Comparison of ENCODE assay signal across 13 cellular contexts in genomic region chr14:94369766-94370523, GRCh38. TPM values are rescaled to one million over a fixed set of nuclear protein-coding genes. Genes with fewer than 3 reads are reported as not detected.
DNase-seq lines count a peak whose midpoint lies in the region; ATAC-seq and TF ChIP-seq lines count a peak whose summit lies in the region.
"Not testable (repeated sequence)": the region's sequence is repeated elsewhere in the genome, so short reads cannot be mapped to it uniquely, and the experiment has no call there.
"Had no signal": no experiment of that assay in that cellular context is flagged by ENCODE, and none has a peak within 500 bp of the region (broad histone marks: within the 10 kb centered on the region; RNA-seq: fewer than 3 reads in every experiment).

No MANE protein-coding gene starts in this region.

- not testable (repeated sequence) for H3K9ac ChIP-seq in endodermal cell (ENCODE audit: extremely low read depth, low read length, poor library complexity, severe bottlenecking)

- H3K4me1 Mint-ChIP-seq in endodermal cell = peaks cover 13% of the 10 kb centered on the region
- H3K4me1 Mint-ChIP-seq in progenitor cell of endocrine pancreas (ENCODE audit: low read depth) = not testable (repeated sequence)

- H3K27me3 Mint-ChIP-seq in endodermal cell (ENCODE audit: insufficient read depth); progenitor cell of endocrine pancreas: not testable (repeated sequence)

- H3K4me3 ChIP-seq in endodermal cell (ENCODE audit: low read length); lower lobe of right lung; suprapubic skin: not testable (repeated sequence)

- H3K36me3 Mint-ChIP-seq in endodermal cell (ENCODE audit: low read depth); progenitor cell of endocrine pancreas (ENCODE audit: insufficient read depth): not testable (repeated sequence)

- H3K27ac ChIP-seq in endodermal cell (ENCODE audit: low read depth, low read length); lower lobe of right lung; suprapubic skin: not testable (repeated sequence)

- ATAC-seq in left lobe of liver, lower lobe of right lung: not testable (repeated sequence)

- not testable (repeated sequence) for TF ChIP-seq CTCF in endodermal cell (conservative IDR thresholded peaks at IDR 0.05); lower lobe of right lung (IDR thresholded peaks at IDR 0.05); progenitor cell of endocrine pancreas (IDR thresholded peaks at IDR 0.05; ENCODE audit: unreplicated experiment); suprapubic skin (IDR thresholded peaks at IDR 0.05)

- H3K9me3 ChIP-seq in endodermal cell (ENCODE audit: control insufficient read depth, low read length); lower lobe of right lung; suprapubic skin: not testable (repeated sequence)

- not testable (repeated sequence) for H3K27me3 ChIP-seq in endodermal cell (ENCODE audit: control insufficient read depth, insufficient read depth, low read length, poor library complexity, severe bottlenecking); lower lobe of right lung (ENCODE audit: low read depth); suprapubic skin

- TF ChIP-seq EP300 in suprapubic skin (IDR thresholded peaks at IDR 0.05) = not testable (repeated sequence)

- not testable (repeated sequence) for TF ChIP-seq POLR2A in suprapubic skin (IDR thresholded peaks at IDR 0.05)

- DNase-seq in activated effector memory CD4-positive, alpha-beta T cell treated with anti-CD3 and anti-CD28 coated beads, Interleukin-2, amount 50 U/mL, for 16 hours = peak; percentile 45
- DNase-seq in endodermal cell = peak; percentile 22
- DNase-seq in left lobe of liver (ENCODE audit: low spot score) = peak; percentile 35
- peak; percentile 32 for DNase-seq in lower lobe of right lung
- DNase-seq in progenitor cell of endocrine pancreas (ENCODE audit: low spot score, unreplicated experiment) = not testable (repeated sequence)
- DNase-seq in suprapubic skin (ENCODE audit: low spot score in 2 of 2) = peak; percentile 48 to 49

- WGBS in endodermal cell (ENCODE audit: insufficient coverage in 1 of 2, insufficient read length in 1 of 2), 2 experiments = 90 to 91% methylated on average over 7 to 15 of the region's 22 CpGs
- WGBS in suprapubic skin = 94% methylated on average over 13 of the region's 22 CpGs

- H3K27ac Mint-ChIP-seq in endodermal cell = not testable (repeated sequence)
- peak overlapping the region; percentile 13 for H3K27ac Mint-ChIP-seq in progenitor cell of endocrine pancreas

- H3K4me3 Mint-ChIP-seq in endodermal cell; progenitor cell of endocrine pancreas (ENCODE audit: low read depth): not testable (repeated sequence)

- not testable (repeated sequence) for H3K4me1 ChIP-seq in endodermal cell (ENCODE audit: control insufficient read depth, insufficient read depth, low read length); lower lobe of right lung; suprapubic skin

- not testable (repeated sequence) for H3K36me3 ChIP-seq in endodermal cell (ENCODE audit: control insufficient read depth, insufficient read depth, low read length); lower lobe of right lung; suprapubic skin

- not testable (repeated sequence) for H3K9me3 Mint-ChIP-seq in endodermal cell; progenitor cell of endocrine pancreas (ENCODE audit: low read depth)

- intact Hi-C loops in lower lobe of right lung (cut with DNase I) = not testable (repeated sequence)

RNA-seq across cellular contexts. Expression of gene SERPINA2, which starts 3.4 kb away (rescaled TPM):
- not detected for total RNA-seq in endodermal cell
- not detected for polyA plus RNA-seq in endodermal cell (2013, experiment 1 of 2)
- not detected for polyA plus RNA-seq in endodermal cell (2013, experiment 2 of 2)
- not detected for total RNA-seq in left lobe of liver
- not detected for total RNA-seq in lower lobe of right lung
- total RNA-seq in progenitor cell of endocrine pancreas = not detected in 2 replicates
- total RNA-seq in suprapubic skin = not detected
- total RNA-seq: A172; A673; Caco-2; CD4-positive, CD25-positive, alpha-beta regulatory T cell; CD8-positive, alpha-beta T cell; H7 had no signal
- polyA plus RNA-seq: BJ; CD4-positive, CD25-positive, alpha-beta regulatory T cell had no signal

RNA-seq across cellular contexts. Expression of gene SERPINA1, which starts 18.5 kb away (rescaled TPM):
- total RNA-seq in endodermal cell (1 to 10 TPM in 1 of 2 donors, not detected in 1; 1.2 TPM), left lobe of liver (17,840 TPM), lower lobe of right lung (994 TPM), progenitor cell of endocrine pancreas (411 and 431 TPM in 2 replicates), suprapubic skin (10 to 100 TPM in 1 of 4 donors, 1 to 10 TPM in 3; 4.7 to 62.4 (median 7.5) TPM)
- polyA plus RNA-seq in endodermal cell (2013, experiment 1 of 2) = 1.2 TPM
- 0.91 TPM for polyA plus RNA-seq in endodermal cell (2013, experiment 2 of 2)
- total RNA-seq: A673; CD4-positive, CD25-positive, alpha-beta regulatory T cell; H7 had no signal

RNA-seq across cellular contexts. Expression of gene SERPINA6, which starts 46.8 kb away (rescaled TPM):
- total RNA-seq in endodermal cell = not detected
- polyA plus RNA-seq in endodermal cell (2013, experiment 1 of 2) = not detected
- polyA plus RNA-seq in endodermal cell (2013, experiment 2 of 2) = not detected
- 155 TPM for total RNA-seq in left lobe of liver
- total RNA-seq in lower lobe of right lung = 1.1 TPM
- 1.6 and 2.0 TPM in 2 replicates for total RNA-seq in progenitor cell of endocrine pancreas
- total RNA-seq in suprapubic skin = under 1 TPM in 1 of 4 donors, not detected in 3; 0.97 TPM
- total RNA-seq: A172; A673; CD4-positive, CD25-positive, alpha-beta regulatory T cell; CD8-positive, alpha-beta T cell; H7 had no signal
- polyA plus RNA-seq: BJ; CD4-positive, CD25-positive, alpha-beta regulatory T cell had no signal

Comparison
In these comparisons a context has a peak if more than half of its experiments do, and no peak if none do; other contexts are left out.
1. RNA of gene SERPINA1, which starts 18.5 kb away (total RNA-seq): 17,840 TPM in left lobe of liver (single experiment); 994 TPM in lower lobe of right lung (single experiment), 411 to 431 TPM in progenitor cell of endocrine pancreas, 4.7 to 62.4 TPM in suprapubic skin and 1.2 TPM in endodermal cell; every median in the first group is over 10 times any median in the second.
2. RNA of gene SERPINA6, which starts 46.8 kb away (total RNA-seq): 155 TPM in left lobe of liver (single experiment); 1.6 to 2.0 TPM in progenitor cell of endocrine pancreas, 1.1 TPM in lower lobe of right lung (single experiment), not detected in endodermal cell and 0.97 TPM in suprapubic skin; every median in the first group is over 10 times any median in the second.